Comparison of ENCODE assay signal across 9 cellular contexts in the genomic region with DNA sequence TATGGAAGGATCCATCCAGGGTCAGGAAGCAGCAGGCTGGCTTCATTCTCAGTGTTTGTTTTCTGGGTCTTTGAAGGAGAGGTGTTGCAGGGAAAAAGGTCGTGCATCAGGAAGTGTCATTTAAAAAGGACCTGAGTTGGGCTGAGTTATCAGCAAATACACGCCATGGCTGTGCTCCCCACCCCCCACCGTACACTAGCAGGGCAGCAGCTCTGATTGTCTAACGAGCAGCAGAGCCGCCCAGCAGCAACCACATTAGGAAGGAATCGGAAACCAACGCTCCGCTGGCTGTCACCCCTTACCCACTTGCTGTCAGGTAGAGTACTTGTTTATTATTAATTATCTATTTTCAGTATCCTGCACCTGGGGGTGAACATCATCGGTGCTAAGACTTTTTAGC.
DNase-seq lines count a peak whose midpoint lies in the region; ATAC-seq and TF ChIP-seq lines count a peak whose summit lies in the region.
"Had no signal": no experiment of that assay in that cellular context is flagged by ENCODE, and none has a peak within 500 bp of the region (broad histone marks: within the 10 kb centered on the region; RNA-seq: fewer than 3 reads in every experiment).

No MANE protein-coding gene starts in this region.

- H3K4me3 ChIP-seq in RWPE2 (ENCODE audit: severe bottlenecking) = no peak overlapping the region
- peak overlapping the region; percentile 22 to 39 for H3K4me3 ChIP-seq in right atrium auricular region
- H3K4me3 ChIP-seq in ovary = no peak overlapping the region

- H3K36me3 ChIP-seq in RWPE2 (ENCODE audit: low read depth) (no peaks in the 10 kb centered on the region), right atrium auricular region (no peaks in the 10 kb centered on the region), ovary (no peaks in the 10 kb centered on the region)

- no peaks in the 10 kb centered on the region for H3K9me3 ChIP-seq in RWPE2 (ENCODE audit: severe bottlenecking)
- H3K9me3 ChIP-seq in right atrium auricular region = no peaks in the 10 kb centered on the region
- no peaks in the 10 kb centered on the region for H3K9me3 ChIP-seq in ovary

- ATAC-seq in GM21717 (IDR thresholded peaks at IDR 0.05; ENCODE audit: unreplicated experiment) (peak; percentile 17), RWPE2 (ENCODE audit: low read depth) (no peak), GM21367 (IDR thresholded peaks at IDR 0.05; ENCODE audit: unreplicated experiment) (no peak), HG02884 (IDR thresholded peaks at IDR 0.05; ENCODE audit: unreplicated experiment) (no peak)

- TF ChIP-seq POLR2A in ovary (IDR thresholded peaks at IDR 0.05) = no peak

- H3K27me3 ChIP-seq in RWPE2 (ENCODE audit: insufficient read depth, poor library complexity, severe bottlenecking) = no peaks in the 10 kb centered on the region
- H3K27me3 ChIP-seq in right atrium auricular region = no peaks in the 10 kb centered on the region
- no peaks in the 10 kb centered on the region for H3K27me3 ChIP-seq in ovary

- intact Hi-C loops in ovary (cut with DNase I) = loop anchor here in 1 of 4 donors (10.0 kb wide), 1 partner anchor 162 kb away; the partner anchor contains the start of gene IL6

- H3K27ac ChIP-seq in RWPE2 (ENCODE audit: poor library complexity, severe bottlenecking) = peak overlapping the region; percentile 96
- H3K27ac ChIP-seq in right atrium auricular region = peak overlapping the region; percentile 75 to 90
- H3K27ac ChIP-seq in ovary = no peak overlapping the region

- no peak for TF ChIP-seq EP300 in ovary (IDR thresholded peaks at IDR 0.05)

- H3K4me1 ChIP-seq in RWPE2 (ENCODE audit: insufficient read depth, poor library complexity, severe bottlenecking) (peaks cover 54% of the 10 kb centered on the region), right atrium auricular region (peaks cover 2 to 57% of the 10 kb centered on the region in 2 donors), ovary (ENCODE audit: insufficient read depth) (peaks cover 8% of the 10 kb centered on the region)

- no peak for TF ChIP-seq CTCF in RWPE2 (IDR thresholded peaks at IDR 0.05; ENCODE audit: poor library complexity, severe bottlenecking)
- no peak for TF ChIP-seq CTCF in right atrium auricular region (IDR thresholded peaks at IDR 0.05)
- TF ChIP-seq CTCF in ovary (IDR thresholded peaks at IDR 0.05) = no peak

- WGBS in ovary, 3 donors = 19 to 40% (median 24%) methylated on average over 9 of the region's 9 CpGs

- DNase-seq in Ammon's horn (ENCODE audit: low spot score) (peak; percentile 50), RWPE2 (ENCODE audit: low spot score) (no peak), right atrium auricular region (ENCODE audit: low spot score) (peak; percentile 59), ovary (no peak)
- no peak for DNase-seq in activated CD4-positive, CD25-positive, alpha-beta regulatory T cell treated with anti-CD3 and anti-CD28 coated beads, Interleukin-2, amount 50 U/mL, for 72 hours
- DNase-seq: stimulated activated naive CD4-positive, alpha-beta T cell had no signal

Comparison
In these comparisons a context has a peak if more than half of its experiments do, and no peak if none do; other contexts are left out.
1. DNase-seq: peak in Ammon's horn (single experiment) and right atrium auricular region (single experiment); none in RWPE2 (single experiment), ovary (0 of 5) and activated CD4-positive, CD25-positive, alpha-beta regulatory T cell treated with anti-CD3 and anti-CD28 coated beads, Interleukin-2, amount 50 U/mL, for 72 hours (single experiment).
2. H3K27ac ChIP-seq: peak in RWPE2 (single experiment) and right atrium auricular region (2 of 2); none in ovary (0 of 2).
3. H3K4me3 ChIP-seq: peak in right atrium auricular region (2 of 2); none in RWPE2 (single experiment) and ovary (single experiment).